In the genomic region with DNA sequence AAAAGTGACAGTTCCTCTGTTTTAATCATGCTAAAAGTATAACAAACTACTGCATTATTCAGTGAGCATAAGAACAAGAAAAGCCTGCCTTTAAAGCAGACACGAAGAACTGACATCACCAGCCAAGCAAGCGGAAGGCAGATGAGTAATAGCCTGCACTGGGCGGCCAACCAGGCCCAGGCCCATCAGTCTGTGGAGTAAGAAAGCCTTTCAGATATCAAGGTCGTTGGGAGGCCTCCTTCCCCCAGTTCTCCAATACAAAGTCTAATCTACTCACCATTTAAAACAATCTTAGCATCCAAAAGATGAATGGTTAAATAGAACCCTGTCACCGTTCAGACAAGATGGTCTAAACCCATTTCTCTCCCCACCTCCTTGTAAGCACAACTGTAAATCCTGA, we compare ENCODE assay signal across 8 cellular contexts.
DNase-seq lines count a peak whose midpoint lies in the region; ATAC-seq and TF ChIP-seq lines count a peak whose summit lies in the region.

No MANE protein-coding gene starts in this region.

- H3K36me3 ChIP-seq in body of pancreas (replicated peaks in 1 of 2; ENCODE audit: insufficient read depth in 1 of 2, low read depth in 2 of 2) (no peaks in the 10 kb centered on the region), stomach smooth muscle (ENCODE audit: control insufficient read depth in 2 of 2, insufficient read depth in 2 of 2, low read length in 2 of 2) (no peaks in the 10 kb centered on the region)

- no peaks in the 10 kb centered on the region for H3K27me3 ChIP-seq in body of pancreas
- no peaks in the 10 kb centered on the region for H3K27me3 ChIP-seq in stomach smooth muscle (ENCODE audit: control insufficient read depth in 1 of 2, insufficient read depth in 2 of 2, low read length in 2 of 2)

- intact Hi-C loops in body of pancreas (cut with DNase I), result no loop called here

- peak overlapping the region; percentile 11 to 72 (median 46) for H3K27ac ChIP-seq in body of pancreas
- peak overlapping the region; percentile 97 for H3K27ac ChIP-seq in stomach smooth muscle (ENCODE audit: low read length)

- H3K4me3 ChIP-seq in body of pancreas, result no peak overlapping the region
- H3K4me3 ChIP-seq in stomach smooth muscle (ENCODE audit: low read length in 2 of 2), result peak overlapping the region; percentile 4 to 22

- H3K9me3 ChIP-seq in body of pancreas (no peaks in the 10 kb centered on the region), stomach smooth muscle (ENCODE audit: control insufficient read depth in 2 of 2, low read length in 2 of 2) (no peaks in the 10 kb centered on the region)

- WGBS in body of pancreas, 2 donors, result 51 to 68% methylated on average over 5 of the region's 5 CpGs

- peak overlapping the region; percentile 55 to 66 for H3K9ac ChIP-seq in stomach smooth muscle (ENCODE audit: low read length in 2 of 2)

- H3K4me1 ChIP-seq in body of pancreas (peaks cover 30% of the 10 kb centered on the region), stomach smooth muscle (ENCODE audit: control insufficient read depth, insufficient read depth, low read length) (peaks cover 51% of the 10 kb centered on the region)

- TF ChIP-seq CTCF in body of pancreas (IDR thresholded peaks at IDR 0.05), result no peak

- ATAC-seq in HG03159 (IDR thresholded peaks at IDR 0.05; ENCODE audit: unreplicated experiment) (peak; percentile 72), body of pancreas (peak; percentile 65)

- DNase-seq in AG08395 (ENCODE audit: low spot score), result peak; percentile 82
- DNase-seq in body of pancreas, result peak; percentile 30 to 50 (median 41)
- peak; percentile 88 for DNase-seq in kidney glomerular epithelial cell (lab: John Stamatoyannopoulos, UW)
- no peak for DNase-seq in activated CD8-positive, alpha-beta memory T cell treated with anti-CD3 and anti-CD28 coated beads for 24 hours
- DNase-seq in ecto neural progenitor cell (ENCODE audit: low spot score), result no peak
- DNase-seq in NCI-H2107 treated with DMSO at 0.1 percent for 48 hours (lab: John Stamatoyannopoulos, UW; ENCODE audit: unreplicated experiment), result no peak

- TF ChIP-seq POLR2A in body of pancreas (IDR thresholded peaks at IDR 0.05), result no peak

Comparison
In these comparisons a context has a peak if more than half of its experiments do, and no peak if none do; other contexts are left out.
1. DNase-seq: peak in AG08395 (single experiment), body of pancreas (4 of 4) and kidney glomerular epithelial cell (single experiment); none in activated CD8-positive, alpha-beta memory T cell treated with anti-CD3 and anti-CD28 coated beads for 24 hours (single experiment), ecto neural progenitor cell (single experiment) and NCI-H2107 treated with DMSO at 0.1 percent for 48 hours (single experiment).
2. H3K4me3 ChIP-seq: peak in stomach smooth muscle (2 of 2); none in body of pancreas (0 of 2).